In the genomic region with DNA sequence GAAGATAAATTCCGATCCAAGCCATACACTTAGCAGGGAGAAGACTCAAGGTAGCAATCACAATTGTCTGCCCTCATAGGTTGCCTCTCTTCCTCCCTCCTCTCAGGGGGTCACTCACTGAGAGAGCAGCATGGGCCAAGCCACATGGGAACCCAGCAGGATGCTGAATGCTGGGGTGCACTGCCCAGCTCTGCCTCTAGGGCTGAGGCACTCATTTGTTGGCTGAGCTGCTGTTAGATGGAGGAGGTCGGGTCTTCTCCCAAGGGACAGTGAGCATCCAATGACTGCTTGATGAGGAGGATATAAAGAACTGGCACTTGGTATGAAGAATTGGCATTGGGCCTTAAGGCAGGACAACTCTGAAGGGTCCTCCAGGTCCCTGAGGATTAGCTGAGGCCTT, we compare ENCODE assay signal across 9 cellular contexts.
DNase-seq lines count a peak whose midpoint lies in the region; ATAC-seq and TF ChIP-seq lines count a peak whose summit lies in the region.
"Had no signal": no experiment of that assay in that cellular context is flagged by ENCODE, and none has a peak within 500 bp of the region (broad histone marks: within the 10 kb centered on the region; RNA-seq: fewer than 3 reads in every experiment).

No MANE protein-coding gene starts in this region.

- H2AFZ ChIP-seq in mammary epithelial cell (ENCODE audit: low read depth, low read length) (no peak overlapping the region), smooth muscle cell (ENCODE audit: low read depth) (no peak overlapping the region), trophoblast cell (ENCODE audit: insufficient read depth, low read length, poor library complexity) (no peak overlapping the region)

- no peaks in the 10 kb centered on the region for H3K4me1 Mint-ChIP-seq in activated CD4-positive, alpha-beta memory T cell treated with anti-CD3 and anti-CD28 coated beads for 36 hours (ENCODE audit: low read depth)
- no peaks in the 10 kb centered on the region for H3K4me1 Mint-ChIP-seq in activated CD4-positive, alpha-beta memory T cell treated with anti-CD3 and anti-CD28 coated beads, Interleukin-2, amount 10 ng/mL, durations not matched to agents 7 days and 5 days
- H3K4me1 Mint-ChIP-seq: CD4-positive, CD25-positive, alpha-beta regulatory T cell had no signal

- H3K9me3 Mint-ChIP-seq in activated CD4-positive, alpha-beta memory T cell treated with anti-CD3 and anti-CD28 coated beads for 36 hours = no peaks in the 10 kb centered on the region
- H3K9me3 Mint-ChIP-seq in activated CD4-positive, alpha-beta memory T cell treated with anti-CD3 and anti-CD28 coated beads, Interleukin-2, amount 10 ng/mL, durations not matched to agents 7 days and 5 days = no peaks in the 10 kb centered on the region

- no peak overlapping the region for H2BK120ac ChIP-seq in trophoblast cell (ENCODE audit: insufficient read depth, low read length, poor library complexity)

- dilution Hi-C loops in mammary epithelial cell (cut with HindIII; ENCODE audit: low sequenced_read_pairs) = no loop called here

- no peak for TF ChIP-seq EP300 in suprapubic skin (IDR thresholded peaks at IDR 0.05)

- H4K8ac ChIP-seq in trophoblast cell (ENCODE audit: low read depth, low read length) = no peak overlapping the region

- no peak overlapping the region for H2AK5ac ChIP-seq in trophoblast cell (ENCODE audit: low read length)

- H3K27ac ChIP-seq in mammary epithelial cell (ENCODE audit: insufficient read depth, low read depth, low read length) (no peak overlapping the region), smooth muscle cell (ENCODE audit: low read depth) (no peak overlapping the region), suprapubic skin (no peak overlapping the region), trophoblast cell (ENCODE audit: low read depth, low read length) (no peak overlapping the region)

- H3K27me3 Mint-ChIP-seq in activated CD4-positive, alpha-beta memory T cell treated with anti-CD3 and anti-CD28 coated beads for 36 hours = peaks cover 2% of the 10 kb centered on the region
- H3K27me3 Mint-ChIP-seq in activated CD4-positive, alpha-beta memory T cell treated with anti-CD3 and anti-CD28 coated beads, Interleukin-2, amount 10 ng/mL, durations not matched to agents 7 days and 5 days = no peaks in the 10 kb centered on the region
- H3K27me3 Mint-ChIP-seq: CD4-positive, CD25-positive, alpha-beta regulatory T cell had no signal

- intact Hi-C loops in activated CD4-positive, alpha-beta memory T cell treated with anti-CD3 and anti-CD28 coated beads for 36 hours (cut with micrococcal nuclease) = no loop called here
- intact Hi-C loops in mammary epithelial cell (cut with micrococcal nuclease) = loop anchor here (1.0 kb wide), 1 partner anchor 26 kb away; no protein-coding TSS in a partner anchor

- H3K36me3 ChIP-seq in mammary epithelial cell (ENCODE audit: insufficient read depth, low read length) (no peaks in the 10 kb centered on the region), smooth muscle cell (ENCODE audit: low read depth) (no peaks in the 10 kb centered on the region), suprapubic skin (no peaks in the 10 kb centered on the region), trophoblast cell (ENCODE audit: control insufficient read depth in 1 of 2, insufficient read depth in 2 of 2, low read length in 2 of 2) (no peaks in the 10 kb centered on the region)

- H4K12ac ChIP-seq in trophoblast cell (ENCODE audit: low read depth, low read length) = no peak overlapping the region

- no peak overlapping the region for H3K18ac ChIP-seq in trophoblast cell (ENCODE audit: low read length)

- no peak overlapping the region for H3K4me2 ChIP-seq in mammary epithelial cell (ENCODE audit: insufficient read depth, low read depth, low read length)
- H3K4me2 ChIP-seq in smooth muscle cell = no peak overlapping the region
- H3K4me2 ChIP-seq in trophoblast cell (ENCODE audit: low read length) = no peak overlapping the region

- H3F3A ChIP-seq in smooth muscle cell (ENCODE audit: low read depth) = no peaks in the 10 kb centered on the region

- H4K20me1 ChIP-seq in mammary epithelial cell (ENCODE audit: insufficient read depth, low read length) (no peaks in the 10 kb centered on the region), smooth muscle cell (ENCODE audit: low read depth) (no peaks in the 10 kb centered on the region)

- in situ Hi-C loops in mammary epithelial cell (cut with MboI; ENCODE audit: low sequenced_read_pairs in 2 of 2) = no loop called here

- H2BK5ac ChIP-seq in trophoblast cell (ENCODE audit: low read depth, low read length, poor library complexity) = no peak overlapping the region

- WGBS in mammary epithelial cell (ENCODE audit: low coverage, missing lambda C conversion rate) = 92% methylated on average over 2 of the region's 2 CpGs
- 81% methylated on average over 2 of the region's 2 CpGs for WGBS in smooth muscle cell (ENCODE audit: low lambda C conversion rate)
- WGBS in suprapubic skin = 79% methylated on average over 2 of the region's 2 CpGs
- WGBS in trophoblast cell (ENCODE audit: extremely low coverage, insufficient coverage, insufficient read length) = no CpG with 5 or more reads among the region's 2 CpGs

- DNase-seq in activated CD4-positive, alpha-beta memory T cell treated with anti-CD3 and anti-CD28 coated beads for 36 hours = peak; percentile 9
- DNase-seq in activated CD4-positive, alpha-beta memory T cell treated with anti-CD3 and anti-CD28 coated beads, Interleukin-2, amount 10 ng/mL, durations not matched to agents 7 days and 5 days = no peak
- no peak for DNase-seq in mammary epithelial cell
- DNase-seq in smooth muscle cell (lab: John Stamatoyannopoulos, UW; ENCODE audit: unreplicated experiment) = no peak
- DNase-seq in suprapubic skin (ENCODE audit: low spot score in 2 of 2) = no peak
- DNase-seq in trophoblast cell = no peak
- DNase-seq: CD4-positive, CD25-positive, alpha-beta regulatory T cell had no signal

- H3K4me1 ChIP-seq in mammary epithelial cell (ENCODE audit: insufficient read depth, low read length) (no peaks in the 10 kb centered on the region), smooth muscle cell (ENCODE audit: low read depth) (peaks cover 24% of the 10 kb centered on the region), suprapubic skin (no peaks in the 10 kb centered on the region), trophoblast cell (ENCODE audit: control insufficient read depth in 1 of 2, insufficient read depth in 2 of 2, low read length in 2 of 2) (no peaks in the 10 kb centered on the region)

- H3K79me2 ChIP-seq in mammary epithelial cell (ENCODE audit: insufficient read depth, low read length) (no peaks in the 10 kb centered on the region), smooth muscle cell (ENCODE audit: low read depth) (no peaks in the 10 kb centered on the region), trophoblast cell (ENCODE audit: control insufficient read depth, insufficient read depth, low read length, poor library complexity) (no peaks in the 10 kb centered on the region)

- no peak overlapping the region for H3K14ac ChIP-seq in trophoblast cell (ENCODE audit: low read length)

- CTCF ChIA-PET in activated CD4-positive, alpha-beta memory T cell treated with anti-CD3 and anti-CD28 coated beads for 36 hours (lab: Charles Lee) = interaction anchor here (0.8 to 1.0 kb wide), 2 partner anchors 12 to 345 kb away, joined by 3 read pairs; no protein-coding TSS in a partner anchor
- CTCF ChIA-PET in activated CD4-positive, alpha-beta memory T cell treated with anti-CD3 and anti-CD28 coated beads, Interleukin-2, amount 10 ng/mL, durations not matched to agents 7 days and 5 days (lab: Charles Lee) = no interaction called here
- CTCF ChIA-PET in mammary epithelial cell (lab: Charles Lee; ENCODE audit: low non-redundant PET) = interaction anchor here (0.6 kb wide), 2 partner anchors 53 to 144 kb away, joined by 3 to 4 read pairs; no protein-coding TSS in a partner anchor

- H3K27me3 ChIP-seq in mammary epithelial cell (ENCODE audit: insufficient read depth, low read length) (no peaks in the 10 kb centered on the region), smooth muscle cell (ENCODE audit: low read depth) (no peaks in the 10 kb centered on the region), suprapubic skin (no peaks in the 10 kb centered on the region), trophoblast cell (ENCODE audit: insufficient read depth, low read length) (no peaks in the 10 kb centered on the region)

- no peak overlapping the region for H3K27ac Mint-ChIP-seq in activated CD4-positive, alpha-beta memory T cell treated with anti-CD3 and anti-CD28 coated beads for 36 hours
- no peak overlapping the region for H3K27ac Mint-ChIP-seq in activated CD4-positive, alpha-beta memory T cell treated with anti-CD3 and anti-CD28 coated beads, Interleukin-2, amount 10 ng/mL, durations not matched to agents 7 days and 5 days
- H3K27ac Mint-ChIP-seq: CD4-positive, CD25-positive, alpha-beta regulatory T cell had no signal

- H3K4me3 Mint-ChIP-seq in activated CD4-positive, alpha-beta memory T cell treated with anti-CD3 and anti-CD28 coated beads for 36 hours = no peak overlapping the region
- no peak overlapping the region for H3K4me3 Mint-ChIP-seq in activated CD4-positive, alpha-beta memory T cell treated with anti-CD3 and anti-CD28 coated beads, Interleukin-2, amount 10 ng/mL, durations not matched to agents 7 days and 5 days
- H3K4me3 Mint-ChIP-seq: CD4-positive, CD25-positive, alpha-beta regulatory T cell had no signal

- ATAC-seq in HG03354 (IDR thresholded peaks at IDR 0.05; ENCODE audit: poor library complexity, severe bottlenecking, unreplicated experiment) (peak; percentile 85), GM18870 (IDR thresholded peaks at IDR 0.05; ENCODE audit: unreplicated experiment) (no peak)

- POLR2A ChIA-PET in activated CD4-positive, alpha-beta memory T cell treated with anti-CD3 and anti-CD28 coated beads for 36 hours (lab: Charles Lee) = no interaction called here
- POLR2A ChIA-PET in activated CD4-positive, alpha-beta memory T cell treated with anti-CD3 and anti-CD28 coated beads, Interleukin-2, amount 10 ng/mL, durations not matched to agents 7 days and 5 days (lab: Charles Lee) = no interaction called here

- TF ChIP-seq CTCF in mammary epithelial cell (conservative IDR thresholded peaks at IDR 0.05 in 1 of 2, IDR thresholded peaks at IDR 0.05 in 1 of 2; ENCODE audit: extremely low read depth in 1 of 2, insufficient read depth in 1 of 2, low read depth in 1 of 2, low read length in 2 of 2) (peak; percentile 42 to 51), smooth muscle cell (IDR thresholded peaks at IDR 0.05; ENCODE audit: borderline replicate concordance, insufficient read depth, poor library complexity, severe bottlenecking) (peak; percentile 35), suprapubic skin (IDR thresholded peaks at IDR 0.05) (peak in 1 of 2 donors; percentile 37)

- H2BK12ac ChIP-seq in trophoblast cell (ENCODE audit: low read length) = no peak overlapping the region

- BruUV-seq in mammary epithelial cell (replicated peaks; lab: Mats Ljungman, UMichigan) = no TSS peak

- no peak overlapping the region for H3K9ac ChIP-seq in mammary epithelial cell (ENCODE audit: insufficient read depth, low read length)
- no peak overlapping the region for H3K9ac ChIP-seq in smooth muscle cell (ENCODE audit: low read depth)
- no peak overlapping the region for H3K9ac ChIP-seq in trophoblast cell (ENCODE audit: low read length)

- H3K4ac ChIP-seq in trophoblast cell (ENCODE audit: low read depth, low read length) = no peak overlapping the region

- H3K36me3 Mint-ChIP-seq in activated CD4-positive, alpha-beta memory T cell treated with anti-CD3 and anti-CD28 coated beads for 36 hours = no peaks in the 10 kb centered on the region
- no peaks in the 10 kb centered on the region for H3K36me3 Mint-ChIP-seq in activated CD4-positive, alpha-beta memory T cell treated with anti-CD3 and anti-CD28 coated beads, Interleukin-2, amount 10 ng/mL, durations not matched to agents 7 days and 5 days (ENCODE audit: low read depth)
- H3K36me3 Mint-ChIP-seq: CD4-positive, CD25-positive, alpha-beta regulatory T cell had no signal

- no peak for TF ChIP-seq POLR2A in suprapubic skin (IDR thresholded peaks at IDR 0.05)

- no peak overlapping the region for H3K23ac ChIP-seq in trophoblast cell (ENCODE audit: low read length)

- H3K79me1 ChIP-seq in trophoblast cell (ENCODE audit: low read length) = no peaks in the 10 kb centered on the region

- H3K9me3 ChIP-seq in mammary epithelial cell (replicated peaks; ENCODE audit: insufficient read depth, low read length) (no peaks in the 10 kb centered on the region), smooth muscle cell (replicated peaks; ENCODE audit: low read depth) (no peaks in the 10 kb centered on the region), suprapubic skin (no peaks in the 10 kb centered on the region), trophoblast cell (ENCODE audit: insufficient read depth, low read depth, low read length) (no peaks in the 10 kb centered on the region)

- no peak overlapping the region for H4K91ac ChIP-seq in trophoblast cell (ENCODE audit: low read depth, low read length)

- H3K4me3 ChIP-seq in mammary epithelial cell (replicated peaks in 1 of 3; ENCODE audit: insufficient read depth in 1 of 3, low read depth in 2 of 3, low read length in 3 of 3) (no peak overlapping the region), smooth muscle cell (no peak overlapping the region), suprapubic skin (no peak overlapping the region), trophoblast cell (ENCODE audit: low read depth, low read length) (no peak overlapping the region)
